Comparison of ENCODE assay signal across 11 cellular contexts in the genomic region with DNA sequence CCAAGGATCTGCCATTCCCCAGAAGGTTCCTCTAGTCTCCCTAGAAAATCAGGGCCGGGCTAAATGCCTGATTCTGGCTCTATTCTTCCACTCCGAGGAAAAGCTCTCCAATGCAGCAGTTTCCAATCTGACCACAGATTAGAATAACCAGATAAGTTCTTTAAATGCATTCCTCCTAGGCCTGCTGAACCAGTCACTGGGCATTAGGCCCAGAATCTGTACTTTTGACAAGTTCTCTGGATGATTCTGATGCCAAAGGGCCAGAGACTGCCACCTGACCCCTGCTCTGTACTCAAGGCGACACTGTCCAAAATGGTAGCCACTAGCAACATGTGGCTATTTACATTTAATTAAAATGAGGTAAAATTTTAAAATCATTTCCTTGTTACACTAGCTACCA. TPM values are rescaled to one million over a fixed set of nuclear protein-coding genes. Genes with fewer than 3 reads are reported as not detected.
DNase-seq lines count a peak whose midpoint lies in the region; ATAC-seq and TF ChIP-seq lines count a peak whose summit lies in the region.
"Had no signal": no experiment of that assay in that cellular context is flagged by ENCODE, and none has a peak within 500 bp of the region (broad histone marks: within the 10 kb centered on the region; RNA-seq: fewer than 3 reads in every experiment).

No MANE protein-coding gene starts in this region.

- peaks cover 0 to 1% of the 10 kb centered on the region in 2 donors for H3K9me3 Mint-ChIP-seq in stimulated activated naive B cell treated with anti-CD40 and anti-IgM and Interleukin-4, amounts not matched to agents 10 μg/mL and 1 μg/mL and 100 μg/mL, for 72 hours
- no peaks in the 10 kb centered on the region for H3K9me3 Mint-ChIP-seq in progenitor cell of endocrine pancreas (ENCODE audit: low read depth)
- H3K9me3 Mint-ChIP-seq: IgD-negative memory B cell had no signal

- H3K4me3 Mint-ChIP-seq in stimulated activated naive B cell treated with anti-CD40 and anti-IgM and Interleukin-4, amounts not matched to agents 10 μg/mL and 1 μg/mL and 100 μg/mL, for 72 hours, result peak overlapping the region in 1 of 2 donors; percentile 69
- H3K4me3 Mint-ChIP-seq in progenitor cell of endocrine pancreas (ENCODE audit: low read depth), result no peak overlapping the region

- H3K9me3 ChIP-seq in right cardiac atrium (ENCODE audit: control insufficient read depth, low read length), result no peaks in the 10 kb centered on the region

- H3K36me3 Mint-ChIP-seq in stimulated activated naive B cell treated with anti-CD40 and anti-IgM and Interleukin-4, amounts not matched to agents 10 μg/mL and 1 μg/mL and 100 μg/mL, for 72 hours, result peaks cover 77 to 86% of the 10 kb centered on the region in 2 donors
- peaks cover 4% of the 10 kb centered on the region for H3K36me3 Mint-ChIP-seq in progenitor cell of endocrine pancreas (ENCODE audit: insufficient read depth)

- no peaks in the 10 kb centered on the region for H3K27me3 ChIP-seq in right cardiac atrium (ENCODE audit: control insufficient read depth, insufficient read depth)

- H3K4me1 ChIP-seq in right cardiac atrium (ENCODE audit: control insufficient read depth, insufficient read depth, low read length), result peaks cover 56% of the 10 kb centered on the region

- DNase-seq in HS-27A (ENCODE audit: low read depth) (peak; percentile 72), amniotic epithelial cell (ENCODE audit: low read depth) (peak; percentile 93), right cardiac atrium (peak in 2 of 3 donors; percentile 39 to 81), NCI-H748 treated with DMSO at 0.1 percent for 48 hours (lab: John Stamatoyannopoulos, UW) (no peak), progenitor cell of endocrine pancreas (ENCODE audit: low spot score, unreplicated experiment) (no peak)
- no peak for DNase-seq in stimulated activated naive B cell treated with anti-CD40 and anti-IgM and Interleukin-4, amounts not matched to agents 10 μg/mL and 1 μg/mL and 100 μg/mL, for 72 hours
- no peak for DNase-seq in stimulated activated CD4-positive, alpha-beta T cell treated with anti-CD3 and anti-CD28 coated beads, Interleukin-4, amount 100 ng/mL, for 24 hours
- DNase-seq: T1000 had no signal

- no peaks in the 10 kb centered on the region for H3K27me3 Mint-ChIP-seq in stimulated activated naive B cell treated with anti-CD40 and anti-IgM and Interleukin-4, amounts not matched to agents 10 μg/mL and 1 μg/mL and 100 μg/mL, for 72 hours
- no peaks in the 10 kb centered on the region for H3K27me3 Mint-ChIP-seq in progenitor cell of endocrine pancreas

- no peak for TF ChIP-seq CTCF in progenitor cell of endocrine pancreas (IDR thresholded peaks at IDR 0.05; ENCODE audit: unreplicated experiment)

- H3K4me3 ChIP-seq in right cardiac atrium (ENCODE audit: low read length), result no peak overlapping the region

- ATAC-seq in right cardiac atrium (peak; percentile 67 to 70), HG02798 (IDR thresholded peaks at IDR 0.05; ENCODE audit: poor library complexity, unreplicated experiment) (no peak)
- no peak for ATAC-seq in stimulated activated naive B cell treated with anti-CD40 and anti-IgM and Interleukin-4, amounts not matched to agents 10 μg/mL and 1 μg/mL and 100 μg/mL, for 72 hours (replicated peaks)
- ATAC-seq: esophagus mucosa had no signal

- H3K27ac Mint-ChIP-seq in stimulated activated naive B cell treated with anti-CD40 and anti-IgM and Interleukin-4, amounts not matched to agents 10 μg/mL and 1 μg/mL and 100 μg/mL, for 72 hours, result peak overlapping the region; percentile 14
- H3K27ac Mint-ChIP-seq in progenitor cell of endocrine pancreas, result no peak overlapping the region

- intact Hi-C loops in right cardiac atrium (cut with DNase I), result no loop called here

- peak overlapping the region; percentile 85 for H3K27ac ChIP-seq in right cardiac atrium (ENCODE audit: low read length)

- peaks cover 79 to 100% of the 10 kb centered on the region in 2 donors for H3K4me1 Mint-ChIP-seq in stimulated activated naive B cell treated with anti-CD40 and anti-IgM and Interleukin-4, amounts not matched to agents 10 μg/mL and 1 μg/mL and 100 μg/mL, for 72 hours
- peaks cover 6% of the 10 kb centered on the region for H3K4me1 Mint-ChIP-seq in progenitor cell of endocrine pancreas (ENCODE audit: low read depth)

- 22% methylated on average over 3 of the region's 3 CpGs for WGBS in right cardiac atrium

RNA-seq across cellular contexts. Expression of a gene that starts 22.3 kb away (rescaled TPM):
- total RNA-seq in right cardiac atrium, result 10 to 100 TPM; 12.2 to 17.1 (median 15.1) TPM
- polyA plus RNA-seq in right cardiac atrium, result 10.8 TPM
- total RNA-seq in progenitor cell of endocrine pancreas, result 7.8 and 8.7 TPM in 2 replicates

RNA-seq across cellular contexts. Expression of a gene that starts 32.6 kb away (rescaled TPM):
- not detected for total RNA-seq in right cardiac atrium
- polyA plus RNA-seq in right cardiac atrium, result not detected
- 0.24 TPM in 1 of 2 replicates, not detected in the other for total RNA-seq in progenitor cell of endocrine pancreas

Comparison
In these comparisons a context has a peak if more than half of its experiments do, and no peak if none do; other contexts are left out.
1. DNase-seq: peak in HS-27A (single experiment), amniotic epithelial cell (single experiment) and right cardiac atrium (2 of 3); none in stimulated activated naive B cell treated with anti-CD40 and anti-IgM and Interleukin-4, amounts not matched to agents 10 μg/mL and 1 μg/mL and 100 μg/mL, for 72 hours (single experiment), NCI-H748 treated with DMSO at 0.1 percent for 48 hours (single experiment), progenitor cell of endocrine pancreas (single experiment) and stimulated activated CD4-positive, alpha-beta T cell treated with anti-CD3 and anti-CD28 coated beads, Interleukin-4, amount 100 ng/mL, for 24 hours (single experiment).
2. ATAC-seq: peak in right cardiac atrium (2 of 2); none in stimulated activated naive B cell treated with anti-CD40 and anti-IgM and Interleukin-4, amounts not matched to agents 10 μg/mL and 1 μg/mL and 100 μg/mL, for 72 hours (0 of 2) and HG02798 (single experiment).